In the genomic region with DNA sequence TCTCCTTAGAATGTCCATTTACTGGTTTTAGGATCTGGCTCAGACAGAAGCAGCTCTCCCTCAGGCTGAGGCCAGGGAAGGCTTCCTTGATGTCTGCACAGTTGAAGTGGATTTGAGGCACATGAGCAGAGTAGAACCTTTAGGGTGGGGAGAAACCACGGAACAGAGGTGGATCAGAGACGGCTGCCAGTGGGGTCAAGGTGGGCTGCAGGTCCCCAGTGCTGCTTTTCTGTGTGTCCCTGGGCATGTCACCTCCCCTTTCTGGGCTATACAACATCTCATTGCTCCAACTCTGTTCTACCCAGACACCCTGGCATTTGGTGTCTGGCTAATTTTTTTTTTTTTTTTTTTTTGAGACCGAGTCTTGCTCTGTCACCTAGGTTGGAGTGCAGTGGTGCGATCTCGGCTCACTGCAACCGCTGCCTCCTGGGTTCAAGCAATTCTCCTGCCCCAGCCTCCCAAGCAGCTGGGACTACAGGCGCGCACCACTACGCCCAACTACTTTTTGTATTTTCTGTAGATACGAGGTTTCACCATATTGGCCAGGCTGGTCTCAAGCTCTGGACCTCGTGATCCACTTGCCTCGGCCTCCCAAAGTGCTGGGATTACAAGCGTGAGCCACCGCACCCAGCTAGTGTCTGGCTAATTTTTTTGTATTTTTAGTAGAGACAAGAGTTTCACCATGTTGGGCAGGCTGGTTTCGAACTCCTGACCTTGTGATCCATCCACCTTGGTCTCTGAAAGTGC, we compare ENCODE assay signal across 8 cellular contexts.
DNase-seq lines count a peak whose midpoint lies in the region; ATAC-seq, FAIRE-seq and TF ChIP-seq lines count a peak whose summit lies in the region.
"Not testable (repeated sequence)": the region's sequence is repeated elsewhere in the genome, so short reads cannot be mapped to it uniquely, and the experiment has no call there.

No MANE protein-coding gene starts in this region.

- H2BK5ac ChIP-seq in H1 (ENCODE audit: low read depth, low read length): not testable (repeated sequence)

- not testable (repeated sequence) for H2AK5ac ChIP-seq in H1 (ENCODE audit: low read depth, low read length)

- H3K14ac ChIP-seq in H1 (ENCODE audit: insufficient read length): not testable (repeated sequence)

- not testable (repeated sequence) for H3K36me3 ChIP-seq in H1 (ENCODE audit: control insufficient read depth in 2 of 4, insufficient read depth in 4 of 4, low read length in 3 of 4)

- H4K5ac ChIP-seq in H1 (ENCODE audit: insufficient read length, low read depth, low read length): not testable (repeated sequence)

- POLR2A ChIA-PET in T-cell (lab: Charles Lee); H1 (lab: Charles Lee; ENCODE audit: partially characterized antibody); naive thymus-derived CD8-positive, alpha-beta T cell (lab: Charles Lee): not testable (repeated sequence)

- H4K20me1 ChIP-seq in H1 (replicated peaks in 1 of 2; ENCODE audit: control insufficient read depth in 1 of 2, insufficient read depth in 2 of 2, low read length in 2 of 2): not testable (repeated sequence)

- FAIRE-seq in GM12891 (lab: Jason Lieb, UNC); H1 (lab: Jason Lieb, UNC): not testable (repeated sequence)

- H3K23ac ChIP-seq in H1 (ENCODE audit: insufficient read length): not testable (repeated sequence)

- WGBS in H1 (ENCODE audit: extremely low coverage in 1 of 2, insufficient coverage in 1 of 2, insufficient read length in 1 of 2, insufficient replicate concordance in 2 of 2, low coverage in 1 of 2, low lambda C conversion rate in 2 of 2, missing lambda C conversion rate in 1 of 2), 2 experiments: 86% methylated on average over 14 of the region's 15 CpGs; no CpG with 5 or more reads in 1 of the 2 experiments

- not testable (repeated sequence) for H3K4me1 ChIP-seq in H1 (replicated peaks in 1 of 4; ENCODE audit: control insufficient read depth in 3 of 4, insufficient read depth in 4 of 4, low read length in 3 of 4)

- TF ChIP-seq EP300 in H1 (IDR thresholded peaks at IDR 0.05; ENCODE audit: borderline replicate concordance in 1 of 2, low read depth in 2 of 2, low read length in 2 of 2): not testable (repeated sequence)

- H3K9me3 ChIP-seq in H1 (ENCODE audit: insufficient read depth in 2 of 2, low read depth in 1 of 2, low read length in 1 of 2): not testable (repeated sequence)

- H3K27ac Mint-ChIP-seq in T-cell: peak overlapping the region; percentile 86 to 90
- H3K27ac Mint-ChIP-seq in activated T-helper 17 cell treated with anti-CD3 and anti-CD28 coated beads, Interleukin-2, amount 50 U/mL, for 72 hours: peak overlapping the region; percentile 60
- peak overlapping the region; percentile 5 for H3K27ac Mint-ChIP-seq in activated naive CD8-positive, alpha-beta T cell
- H3K27ac Mint-ChIP-seq in naive thymus-derived CD8-positive, alpha-beta T cell: peak overlapping the region; percentile 25 to 93 (median 84)

- not testable (repeated sequence) for H3K79me1 ChIP-seq in H1 (ENCODE audit: low read depth, low read length)

- not testable (repeated sequence) for H3K27me3 Mint-ChIP-seq in T-cell; activated T-helper 17 cell treated with anti-CD3 and anti-CD28 coated beads, Interleukin-2, amount 50 U/mL, for 72 hours; activated naive CD8-positive, alpha-beta T cell; naive thymus-derived CD8-positive, alpha-beta T cell

- H3K23me2 ChIP-seq in H1 (ENCODE audit: low read depth, low read length): not testable (repeated sequence)

- H3K79me2 ChIP-seq in H1 (ENCODE audit: control insufficient read depth in 1 of 2, insufficient read depth in 2 of 2, low read length in 2 of 2): not testable (repeated sequence)

- H3K4ac ChIP-seq in H1 (replicated peaks; ENCODE audit: insufficient read length, low read depth, low read length): not testable (repeated sequence)

- H3K27ac ChIP-seq in H1 (ENCODE audit: low read depth, low read length): not testable (repeated sequence)

- H3K36me3 Mint-ChIP-seq in T-cell; activated T-helper 17 cell treated with anti-CD3 and anti-CD28 coated beads, Interleukin-2, amount 50 U/mL, for 72 hours (ENCODE audit: low read depth); activated naive CD8-positive, alpha-beta T cell; naive thymus-derived CD8-positive, alpha-beta T cell: not testable (repeated sequence)

- peak overlapping the region; percentile 35; the same call in 1 of the 2 replicates for H4K8ac ChIP-seq in H1 (ENCODE audit: extremely low read depth, insufficient read depth, low read length)

- DNase-seq in AG20443 (ENCODE audit: low spot score) (peak; percentile 2), GM12891 (ENCODE audit: insufficient read length, low spot score) (peak; percentile 2), islet precursor cell (peak; percentile 16)
- not testable (repeated sequence) for DNase-seq in T-cell; H1 (ENCODE audit: low read depth in 1 of 2, low spot score in 2 of 2); naive thymus-derived CD8-positive, alpha-beta T cell

- CTCF ChIA-PET in T-cell (lab: Charles Lee); H1 (lab: Charles Lee; ENCODE audit: partially characterized antibody): not testable (repeated sequence)

- H4K91ac ChIP-seq in H1 (replicated peaks; ENCODE audit: insufficient read length, low read length): not testable (repeated sequence)

- TF ChIP-seq CTCF in H1 (IDR thresholded peaks at IDR 0.05; ENCODE audit: control extremely low read depth in 1 of 3, insufficient read depth in 1 of 3, low read depth in 1 of 3, low read length in 3 of 3): not testable (repeated sequence)

- H3K4me1 Mint-ChIP-seq in T-cell: peaks cover 33 to 52% (median 41%) of the 10 kb centered on the region in 3 donors
- peaks cover 28% of the 10 kb centered on the region for H3K4me1 Mint-ChIP-seq in activated T-helper 17 cell treated with anti-CD3 and anti-CD28 coated beads, Interleukin-2, amount 50 U/mL, for 72 hours
- peaks cover 33% of the 10 kb centered on the region for H3K4me1 Mint-ChIP-seq in activated naive CD8-positive, alpha-beta T cell (ENCODE audit: low read depth)
- peaks cover 21 to 38% (median 34%) of the 10 kb centered on the region in 4 donors for H3K4me1 Mint-ChIP-seq in naive thymus-derived CD8-positive, alpha-beta T cell

- not testable (repeated sequence) for TF ChIP-seq POLR2A in GM12891 (IDR thresholded peaks at IDR 0.05; ENCODE audit: low read depth, low read length); H1 (IDR thresholded peaks at IDR 0.05; ENCODE audit: control extremely low read depth in 1 of 2, low read depth in 2 of 2, low read length in 2 of 2)

- not testable (repeated sequence) for H2BK120ac ChIP-seq in H1 (replicated peaks; ENCODE audit: low read depth, low read length)

- H3K9me3 Mint-ChIP-seq in T-cell; activated T-helper 17 cell treated with anti-CD3 and anti-CD28 coated beads, Interleukin-2, amount 50 U/mL, for 72 hours; activated naive CD8-positive, alpha-beta T cell (ENCODE audit: low read depth); naive thymus-derived CD8-positive, alpha-beta T cell: not testable (repeated sequence)

- H3K4me3 Mint-ChIP-seq in T-cell: peak overlapping the region in 2 of 3 donors; percentile 29 to 49
- H3K4me3 Mint-ChIP-seq in activated T-helper 17 cell treated with anti-CD3 and anti-CD28 coated beads, Interleukin-2, amount 50 U/mL, for 72 hours: peak overlapping the region; percentile 44
- H3K4me3 Mint-ChIP-seq in activated naive CD8-positive, alpha-beta T cell: not testable (repeated sequence)
- peak overlapping the region in 8 of 10 donors; percentile 8 to 70 (median 64) for H3K4me3 Mint-ChIP-seq in naive thymus-derived CD8-positive, alpha-beta T cell

- ATAC-seq in T-cell (replicated peaks in 1 of 4); activated T-helper 17 cell treated with anti-CD3 and anti-CD28 coated beads, Interleukin-2, amount 50 U/mL, for 72 hours (replicated peaks); naive thymus-derived CD8-positive, alpha-beta T cell: not testable (repeated sequence)

- not testable (repeated sequence) for H2BK20ac ChIP-seq in H1 (ENCODE audit: low read length)

- H3K27me3 ChIP-seq in H1 (replicated peaks in 1 of 4; ENCODE audit: control insufficient read depth in 3 of 4, extremely low read depth in 1 of 4, insufficient read depth in 3 of 4, low read length in 3 of 4): not testable (repeated sequence)

- not testable (repeated sequence) for H2BK15ac ChIP-seq in H1 (ENCODE audit: low read length)

- not testable (repeated sequence) for H3K4me2 ChIP-seq in H1 (ENCODE audit: insufficient read depth in 1 of 2, low read depth in 2 of 2, low read length in 2 of 2)

- not testable (repeated sequence) for H3K4me3 ChIP-seq in H1 (ENCODE audit: extremely low read depth in 1 of 4, insufficient read depth in 2 of 4, low read depth in 3 of 4, low read length in 4 of 4)

- not testable (repeated sequence) for H3K9ac ChIP-seq in H1 (replicated peaks in 1 of 4; ENCODE audit: extremely low read depth in 1 of 4, low read depth in 3 of 4, low read length in 3 of 4)

- H3K18ac ChIP-seq in H1 (ENCODE audit: extremely low read depth, low read length): not testable (repeated sequence)

- not testable (repeated sequence) for H2BK12ac ChIP-seq in H1 (ENCODE audit: low read depth, low read length)

- not testable (repeated sequence) for TF ChIP-seq RAD21 in H1 (IDR thresholded peaks at IDR 0.05 in 1 of 2, conservative IDR thresholded peaks at IDR 0.05 in 1 of 2; ENCODE audit: low read depth in 2 of 2, low read length in 2 of 2)

- H3K56ac ChIP-seq in H1 (replicated peaks; ENCODE audit: insufficient read length, low read depth, low read length): not testable (repeated sequence)

- H2AFZ ChIP-seq in H1 (ENCODE audit: low read length): not testable (repeated sequence)

Comparison
In these comparisons a context has a peak if more than half of its experiments do, and no peak if none do; other contexts are left out.
1. H3K27ac Mint-ChIP-seq: peak in every context shown above with its lines; median percentile 88 in T-cell; 84 in naive thymus-derived CD8-positive, alpha-beta T cell; 60 in activated T-helper 17 cell treated with anti-CD3 and anti-CD28 coated beads, Interleukin-2, amount 50 U/mL, for 72 hours; 5 in activated naive CD8-positive, alpha-beta T cell.